ENCODE assay signal across 11 cellular contexts in genomic region chr6:42566614-42567208, GRCh38. TPM values are rescaled to one million over a fixed set of nuclear protein-coding genes. Genes with fewer than 3 reads are reported as not detected.
DNase-seq lines count a peak whose midpoint lies in the region; ATAC-seq and TF ChIP-seq lines count a peak whose summit lies in the region.
"Had no signal": no experiment of that assay in that cellular context is flagged by ENCODE, and none has a peak within 500 bp of the region (broad histone marks: within the 10 kb centered on the region; RNA-seq: fewer than 3 reads in every experiment).

No MANE protein-coding gene starts in this region.

- H3K36me3 Mint-ChIP-seq in CD14-positive monocyte (peaks cover 9 to 17% of the 10 kb centered on the region in 2 donors), neural crest cell (ENCODE audit: low read depth) (no peaks in the 10 kb centered on the region)
- peaks cover 25% of the 10 kb centered on the region for H3K36me3 Mint-ChIP-seq in activated naive CD8-positive, alpha-beta T cell treated with anti-CD3 and anti-CD28 coated beads, Interleukin-2, amount 50 U/mL, for 24 hours (ENCODE audit: low read depth)

- no peak overlapping the region for H3K27ac ChIP-seq in KMS-11

- H3K9ac ChIP-seq in KMS-11, result no peak overlapping the region

- H3K27me3 Mint-ChIP-seq in CD14-positive monocyte (ENCODE audit: low read depth in 3 of 3) (no peaks in the 10 kb centered on the region), neural crest cell (ENCODE audit: low read depth) (no peaks in the 10 kb centered on the region)
- H3K27me3 Mint-ChIP-seq in activated naive CD8-positive, alpha-beta T cell treated with anti-CD3 and anti-CD28 coated beads, Interleukin-2, amount 50 U/mL, for 24 hours, result no peaks in the 10 kb centered on the region

- H2AFZ ChIP-seq in KMS-11 (ENCODE audit: low read depth), result no peak overlapping the region

- H3K4me1 Mint-ChIP-seq in CD14-positive monocyte (peaks cover 38% of the 10 kb centered on the region), neural crest cell (peaks cover 22% of the 10 kb centered on the region)
- peaks cover 50% of the 10 kb centered on the region for H3K4me1 Mint-ChIP-seq in activated naive CD8-positive, alpha-beta T cell treated with anti-CD3 and anti-CD28 coated beads, Interleukin-2, amount 50 U/mL, for 24 hours

- no peaks in the 10 kb centered on the region for H4K20me1 ChIP-seq in KMS-11 (ENCODE audit: insufficient read depth)

- intact Hi-C loops in CD14-positive monocyte (cut with micrococcal nuclease) (no loop called here), Right ventricle myocardium inferior (cut with DNase I) (loop anchor here (10.0 kb wide), 1 partner anchor 178 kb away; the partner anchor contains the start of gene TBCC)

- H3K9me3 Mint-ChIP-seq in CD14-positive monocyte, result no peaks in the 10 kb centered on the region
- peaks cover 4% of the 10 kb centered on the region for H3K9me3 Mint-ChIP-seq in activated naive CD8-positive, alpha-beta T cell treated with anti-CD3 and anti-CD28 coated beads, Interleukin-2, amount 50 U/mL, for 24 hours
- no peaks in the 10 kb centered on the region for H3K9me3 Mint-ChIP-seq in neural crest cell

- TF ChIP-seq CTCF in CD14-positive monocyte (IDR thresholded peaks at IDR 0.05) (no peak), KMS-11 (conservative IDR thresholded peaks at IDR 0.05; ENCODE audit: low read depth, low read length) (no peak), neural crest cell (conservative IDR thresholded peaks at IDR 0.05) (no peak)

- ATAC-seq in activated naive CD8-positive, alpha-beta T cell treated with anti-CD3 and anti-CD28 coated beads, Interleukin-2, amount 50 U/mL, for 24 hours, result no peak
- ATAC-seq in Right ventricle myocardium inferior, result no peak

- DNase-seq in CD14-positive monocyte (ENCODE audit: low spot score) (no peak), neural crest cell (ENCODE audit: low read depth, low spot score) (no peak), C1 segment of cervical spinal cord (lab: John Stamatoyannopoulos, UW) (no peak), Right ventricle myocardium inferior (ENCODE audit: missing footprints) (no peak), NCI-H82 treated with DMSO at 0.1 percent for 48 hours (lab: John Stamatoyannopoulos, UW; ENCODE audit: unreplicated experiment) (no peak), pons (ENCODE audit: low spot score) (no peak)
- no peak for DNase-seq in activated naive CD8-positive, alpha-beta T cell treated with anti-CD3 and anti-CD28 coated beads, Interleukin-2, amount 50 U/mL, for 24 hours
- DNase-seq: activated CD4-positive, CD25-positive, alpha-beta regulatory T cell treated with anti-CD3 and anti-CD28 coated beads, Interleukin-2, amount 50 U/mL, for 72 hours; Calu3; stimulated activated CD4-positive, alpha-beta T cell treated with anti-CD3 and anti-CD28 coated beads, Interleukin-4, amount 100 ng/mL, for 1 hour had no signal

- peak overlapping the region; percentile 8; the same call in 1 of the 2 replicates for H3K4me2 ChIP-seq in KMS-11

- H3K27me3 ChIP-seq in KMS-11 (ENCODE audit: insufficient read depth, low read depth), result no peaks in the 10 kb centered on the region

- no peaks in the 10 kb centered on the region for H3K36me3 ChIP-seq in KMS-11 (ENCODE audit: insufficient read depth)

- peak overlapping the region; percentile 74 to 97 (median 93) for H3K27ac Mint-ChIP-seq in CD14-positive monocyte
- no peak overlapping the region for H3K27ac Mint-ChIP-seq in activated naive CD8-positive, alpha-beta T cell treated with anti-CD3 and anti-CD28 coated beads, Interleukin-2, amount 50 U/mL, for 24 hours
- no peak overlapping the region for H3K27ac Mint-ChIP-seq in neural crest cell (ENCODE audit: unreplicated experiment)

- H3K4me3 Mint-ChIP-seq in CD14-positive monocyte, result no peak overlapping the region
- H3K4me3 Mint-ChIP-seq in activated naive CD8-positive, alpha-beta T cell treated with anti-CD3 and anti-CD28 coated beads, Interleukin-2, amount 50 U/mL, for 24 hours, result peak overlapping the region; percentile 29
- peak overlapping the region; percentile 65 for H3K4me3 Mint-ChIP-seq in neural crest cell

- peaks cover 38% of the 10 kb centered on the region for H3K4me1 ChIP-seq in KMS-11 (ENCODE audit: low read depth, poor library complexity, severe bottlenecking)

- no peak overlapping the region for H3K4me3 ChIP-seq in KMS-11 (IDR thresholded peaks at IDR 0.05; ENCODE audit: insufficient read depth, low read depth, low read length)

- H3K79me2 ChIP-seq in KMS-11 (ENCODE audit: insufficient read depth, low read depth), result peaks cover 69% of the 10 kb centered on the region

RNA-seq across cellular contexts. Expression of gene UBR2, which starts 2.9 kb away (rescaled TPM):
- 10 to 100 TPM in 1 of 2 donors, 1 to 10 TPM in 1; 9.0 to 12.8 TPM for polyA plus RNA-seq in CD14-positive monocyte
- 22.3 and 22.4 TPM in 2 replicates for total RNA-seq in neural crest cell
- 31.3 TPM for total RNA-seq in Right ventricle myocardium inferior

Comparison
In these comparisons a context has a peak if more than half of its experiments do, and no peak if none do; other contexts are left out.
1. H3K27ac Mint-ChIP-seq: peak in CD14-positive monocyte (7 of 7); none in activated naive CD8-positive, alpha-beta T cell treated with anti-CD3 and anti-CD28 coated beads, Interleukin-2, amount 50 U/mL, for 24 hours (single experiment) and neural crest cell (single experiment).
2. H3K4me3 Mint-ChIP-seq: peak in activated naive CD8-positive, alpha-beta T cell treated with anti-CD3 and anti-CD28 coated beads, Interleukin-2, amount 50 U/mL, for 24 hours (single experiment) and neural crest cell (single experiment); none in CD14-positive monocyte (0 of 2).